Comparison of ENCODE assay signal across 8 cellular contexts in genomic region chr2:47269316-47270232, GRCh38.
DNase-seq lines count a peak whose midpoint lies in the region; ATAC-seq and TF ChIP-seq lines count a peak whose summit lies in the region.

No MANE protein-coding gene starts in this region.

- H3K9me3 Mint-ChIP-seq in chondrocyte (ENCODE audit: low read depth) = no peaks in the 10 kb centered on the region

- TF ChIP-seq EP300 in upper lobe of left lung (IDR thresholded peaks at IDR 0.05) = peak in 1 of 4 donors; percentile 19

- TF ChIP-seq POLR2A in upper lobe of left lung (IDR thresholded peaks at IDR 0.05) = no peak

- no peaks in the 10 kb centered on the region for H3K27me3 ChIP-seq in lower lobe of right lung (ENCODE audit: low read depth)
- H3K27me3 ChIP-seq in upper lobe of left lung = no peaks in the 10 kb centered on the region

- intact Hi-C loops in lower lobe of right lung (cut with DNase I) = no loop called here

- POLR2A ChIA-PET in GM10248 (lab: Yijun Ruan, JAX) = no interaction called here

- H3K36me3 ChIP-seq in lower lobe of right lung (no peaks in the 10 kb centered on the region), upper lobe of left lung (no peaks in the 10 kb centered on the region)

- CTCF ChIA-PET in GM10248 (lab: Yijun Ruan, JAX) = interaction anchor here (1.0 to 1.7 kb wide), 3 partner anchors 16 to 54 kb away, joined by 3 to 6 read pairs (median 3); no protein-coding TSS in a partner anchor

- no peaks in the 10 kb centered on the region for H3K27me3 Mint-ChIP-seq in chondrocyte (ENCODE audit: low read depth)

- no peak overlapping the region for H3K4me3 Mint-ChIP-seq in chondrocyte (ENCODE audit: unreplicated experiment)

- ATAC-seq in lower lobe of right lung (peak; percentile 28 to 46), upper lobe of left lung (ENCODE audit: low FRiP score in 2 of 2) (peak; percentile 44 to 78), HG03521 (IDR thresholded peaks at IDR 0.05; ENCODE audit: unreplicated experiment) (no peak), GM19452 (IDR thresholded peaks at IDR 0.05; ENCODE audit: unreplicated experiment) (no peak)

- H3K9me3 ChIP-seq in lower lobe of right lung (no peaks in the 10 kb centered on the region), upper lobe of left lung (no peaks in the 10 kb centered on the region)

- peaks cover 35% of the 10 kb centered on the region for H3K4me1 Mint-ChIP-seq in chondrocyte (ENCODE audit: low read depth)

- H3K27ac Mint-ChIP-seq in chondrocyte (ENCODE audit: unreplicated experiment) = peak overlapping the region; percentile 77

- H3K27ac ChIP-seq in lower lobe of right lung = peak overlapping the region; percentile 39
- H3K27ac ChIP-seq in upper lobe of left lung = peak overlapping the region in 3 of 4 donors; percentile 17 to 64 (median 31)

- no peak for TF ChIP-seq CTCF in chondrocyte (IDR thresholded peaks at IDR 0.05)
- TF ChIP-seq CTCF in lower lobe of right lung (IDR thresholded peaks at IDR 0.05) = no peak
- no peak for TF ChIP-seq CTCF in upper lobe of left lung (IDR thresholded peaks at IDR 0.05)
- TF ChIP-seq CTCF in GM10248 (IDR thresholded peaks at IDR 0.05; ENCODE audit: control extremely low read depth, extremely low read depth, low read depth, missing control alignments) = no peak

- H3K4me3 ChIP-seq in lower lobe of right lung (no peak overlapping the region), upper lobe of left lung (no peak overlapping the region)

- WGBS in upper lobe of left lung, 2 donors = 47 to 67% methylated on average over 4 to 5 of the region's 5 CpGs

- H3K36me3 Mint-ChIP-seq in chondrocyte (ENCODE audit: low read depth) = no peaks in the 10 kb centered on the region

- H3K4me1 ChIP-seq in lower lobe of right lung (peaks cover 33% of the 10 kb centered on the region), upper lobe of left lung (peaks cover 8 to 26% (median 19%) of the 10 kb centered on the region in 4 donors)

- DNase-seq in DMS153 (lab: John Stamatoyannopoulos, UW) (peak; percentile 15), DMS153 treated with DMSO at 0.1 percent for 48 hours (lab: John Stamatoyannopoulos, UW; ENCODE audit: unreplicated experiment) (no peak), chondrocyte (ENCODE audit: low spot score) (no peak), lower lobe of right lung (peak; percentile 50), upper lobe of left lung (peak in 1 of 2 donors; percentile 68), GM10248 (ENCODE audit: extremely low spot score) (no peak)

Comparison
In these comparisons a context has a peak if more than half of its experiments do, and no peak if none do; other contexts are left out.
1. DNase-seq: peak in DMS153 (single experiment) and lower lobe of right lung (single experiment); none in DMS153 treated with DMSO at 0.1 percent for 48 hours (single experiment), chondrocyte (single experiment) and GM10248 (single experiment).
2. ATAC-seq: peak in lower lobe of right lung (2 of 2) and upper lobe of left lung (2 of 2); none in HG03521 (single experiment) and GM19452 (single experiment).